In genomic region chr20:18255526-18255925, GRCh38 we compare ENCODE assay signal across 26 cellular contexts.
"Had no signal": no experiment of that assay in that cellular context is flagged by ENCODE, and none has a peak within 500 bp of the region (broad histone marks: within the 10 kb centered on the region; RNA-seq: fewer than 3 reads in every experiment).

No MANE protein-coding gene starts in this region.

- H3K27ac ChIP-seq: neutrophil, pancreas, prostate gland, right lobe of liver, sigmoid colon, skin epidermis, spleen, stomach, thoracic aorta, tibial nerve, upper lobe of left lung, vagina had no signal

- DNase-seq: naive thymus-derived CD8-positive, alpha-beta T cell; nephron progenitor cell; nucleus accumbens; pancreas; right cardiac atrium; right lobe of liver; sigmoid colon; spleen; stimulated activated CD4-positive, alpha-beta T cell treated with anti-CD3 and anti-CD28 coated beads, Interleukin-12 subunit alpha, Interleukin-12 subunit beta, amount 100 ng/mL, for 4 hours; stimulated activated CD4-positive, alpha-beta T cell treated with anti-CD3 and anti-CD28 coated beads, Interleukin-1b, Interleukin-23, amount 100 ng/mL, for 48 hours; stimulated activated CD4-positive, alpha-beta T cell treated with anti-CD3 and anti-CD28 coated beads, Interleukin-4, amount 100 ng/mL, for 1 hour; stimulated activated CD4-positive, alpha-beta T cell treated with anti-CD3 and anti-CD28 coated beads, Interleukin-4, amount 100 ng/mL, for 4 hours; stimulated activated naive B cell treated with anti-CD40 and anti-IgM and Interleukin-4, amounts not matched to agents 10 μg/mL and 1 μg/mL and 100 μg/mL, for 72 hours; stimulated activated naive CD4-positive, alpha-beta T cell treated with Interleukin-2 at 50 U/mL for 16 hours; stomach; thyroid gland; trophoblast cell; upper lobe of left lung had no signal

- H3K9me3 ChIP-seq: neutrophil, pancreas, prostate gland, right lobe of liver, sigmoid colon, spleen, stomach, thoracic aorta, thyroid gland, tibial nerve, upper lobe of left lung, vagina had no signal

- H3K4me1 ChIP-seq: pancreas, prostate gland, right lobe of liver, sigmoid colon, spleen, stomach, tibial nerve, vagina had no signal

- ATAC-seq: naive thymus-derived CD8-positive, alpha-beta T cell; pancreas; right cardiac atrium; right lobe of liver; stimulated activated effector memory CD8-positive, alpha-beta T cell treated with anti-CD3 and anti-CD28 coated beads, Interleukin-12 subunit alpha, Interleukin-12 subunit beta, amount 100 ng/mL, for 72 hours; stimulated activated naive B cell treated with anti-CD40 and anti-IgM and Interleukin-4, amounts not matched to agents 10 μg/mL and 1 μg/mL and 100 μg/mL, for 72 hours had no signal

- H3K27me3 ChIP-seq: neutrophil, pancreas, right lobe of liver, sigmoid colon, spleen, stomach, thyroid gland, tibial nerve, upper lobe of left lung, vagina had no signal

- H3K4me3 ChIP-seq: pancreas, prostate gland, right lobe of liver, sigmoid colon, skin epidermis, smooth muscle cell, spleen, stomach, thoracic aorta, thyroid gland, tibial nerve, upper lobe of left lung, vagina had no signal

- H3K36me3 ChIP-seq: neutrophil, pancreas, prostate gland, right lobe of liver, sigmoid colon, spleen, stomach, thoracic aorta, thyroid gland, tibial nerve, upper lobe of left lung, vagina had no signal
